ENCODE assay signal across 8 cellular contexts in genomic region chr12:47032644-47033043, GRCh38. TPM values are rescaled to one million over a fixed set of nuclear protein-coding genes. Genes with fewer than 3 reads are reported as not detected.
DNase-seq lines count a peak whose midpoint lies in the region; ATAC-seq and TF ChIP-seq lines count a peak whose summit lies in the region.

No MANE protein-coding gene starts in this region.

- no peak overlapping the region for H3K27ac ChIP-seq in Peyer's patch

- no peaks in the 10 kb centered on the region for H3K9me3 Mint-ChIP-seq in effector memory CD8-positive, alpha-beta T cell
- H3K9me3 Mint-ChIP-seq in mesothelial cell of epicardium = peaks cover 9% of the 10 kb centered on the region

- H3K36me3 ChIP-seq in Peyer's patch = no peaks in the 10 kb centered on the region

- H3K4me3 ChIP-seq in Peyer's patch = no peak overlapping the region

- no peak for TF ChIP-seq POLR2A in Peyer's patch (IDR thresholded peaks at IDR 0.05)

- peak; percentile 51 for ATAC-seq in HG02885 (IDR thresholded peaks at IDR 0.05; ENCODE audit: poor library complexity, unreplicated experiment)
- peak; percentile 84 for ATAC-seq in effector memory CD8-positive, alpha-beta T cell (replicated peaks)
- no peak for ATAC-seq in GM18502 (IDR thresholded peaks at IDR 0.05; ENCODE audit: poor library complexity, unreplicated experiment)
- ATAC-seq in GM19324 (IDR thresholded peaks at IDR 0.05; ENCODE audit: low FRiP score, unreplicated experiment) = no peak

- no peaks in the 10 kb centered on the region for H3K36me3 Mint-ChIP-seq in effector memory CD8-positive, alpha-beta T cell (ENCODE audit: insufficient read depth)
- no peaks in the 10 kb centered on the region for H3K36me3 Mint-ChIP-seq in mesothelial cell of epicardium

- peaks cover 5% of the 10 kb centered on the region in 2 donors for H3K4me1 Mint-ChIP-seq in effector memory CD8-positive, alpha-beta T cell (ENCODE audit: low read depth in 2 of 2)
- peaks cover 29% of the 10 kb centered on the region for H3K4me1 Mint-ChIP-seq in mesothelial cell of epicardium

- H3K9me3 ChIP-seq in Peyer's patch = no peaks in the 10 kb centered on the region

- TF ChIP-seq CTCF in Peyer's patch (IDR thresholded peaks at IDR 0.05) (peak; percentile 12 to 71 (median 61)), mesothelial cell of epicardium (IDR thresholded peaks at IDR 0.05; ENCODE audit: unreplicated experiment) (peak; percentile 42)

- no peaks in the 10 kb centered on the region for H3K27me3 Mint-ChIP-seq in effector memory CD8-positive, alpha-beta T cell
- no peaks in the 10 kb centered on the region for H3K27me3 Mint-ChIP-seq in mesothelial cell of epicardium (ENCODE audit: low read depth)

- no peak overlapping the region for H3K4me3 Mint-ChIP-seq in effector memory CD8-positive, alpha-beta T cell
- no peak overlapping the region for H3K4me3 Mint-ChIP-seq in mesothelial cell of epicardium

- no peak overlapping the region for H3K27ac Mint-ChIP-seq in effector memory CD8-positive, alpha-beta T cell
- H3K27ac Mint-ChIP-seq in mesothelial cell of epicardium = no peak overlapping the region

- H3K4me1 ChIP-seq in Peyer's patch = no peaks in the 10 kb centered on the region

- peak; percentile 94 for DNase-seq in DMS53 treated with DMSO at 0.1 percent for 48 hours (lab: John Stamatoyannopoulos, UW; ENCODE audit: unreplicated experiment)
- no peak for DNase-seq in Peyer's patch
- DNase-seq in effector memory CD8-positive, alpha-beta T cell = peak; percentile 8 to 27 (median 8)
- DNase-seq in mesothelial cell of epicardium (ENCODE audit: low spot score in 2 of 2, unreplicated experiment in 2 of 2) = no peak
- no peak for DNase-seq in cerebellar nuclear complex (lab: John Stamatoyannopoulos, UW)

- no peaks in the 10 kb centered on the region for H3K27me3 ChIP-seq in Peyer's patch

RNA-seq across cellular contexts. Expression of gene PCED1B, which starts 46.8 kb away (rescaled TPM):
- total RNA-seq in Peyer's patch (10 to 100 TPM in 1 of 4 donors, 1 to 10 TPM in 2, not detected in 1; 1.9 to 11.6 (median 2.3) TPM), mesothelial cell of epicardium (2.8 to 4.8 TPM (median 3.1 TPM) in 3 replicates)

RNA-seq across cellular contexts. Expression of gene AMIGO2, which starts 47.1 kb away (rescaled TPM):
- total RNA-seq in Peyer's patch (1 to 10 TPM; 1.6 to 7.4 (median 3.1) TPM), mesothelial cell of epicardium (7.5 to 8.5 TPM (median 7.9 TPM) in 3 replicates)

Comparison
In these comparisons a context has a peak if more than half of its experiments do, and no peak if none do; other contexts are left out.
1. DNase-seq: peak in DMS53 treated with DMSO at 0.1 percent for 48 hours (single experiment) and effector memory CD8-positive, alpha-beta T cell (3 of 3); none in Peyer's patch (0 of 3), mesothelial cell of epicardium (0 of 2) and cerebellar nuclear complex (0 of 2).
2. ATAC-seq: peak in HG02885 (single experiment) and effector memory CD8-positive, alpha-beta T cell (single experiment); none in GM18502 (single experiment) and GM19324 (single experiment).